2 cellular contexts compared by ENCODE assay signal in the genomic region with DNA sequence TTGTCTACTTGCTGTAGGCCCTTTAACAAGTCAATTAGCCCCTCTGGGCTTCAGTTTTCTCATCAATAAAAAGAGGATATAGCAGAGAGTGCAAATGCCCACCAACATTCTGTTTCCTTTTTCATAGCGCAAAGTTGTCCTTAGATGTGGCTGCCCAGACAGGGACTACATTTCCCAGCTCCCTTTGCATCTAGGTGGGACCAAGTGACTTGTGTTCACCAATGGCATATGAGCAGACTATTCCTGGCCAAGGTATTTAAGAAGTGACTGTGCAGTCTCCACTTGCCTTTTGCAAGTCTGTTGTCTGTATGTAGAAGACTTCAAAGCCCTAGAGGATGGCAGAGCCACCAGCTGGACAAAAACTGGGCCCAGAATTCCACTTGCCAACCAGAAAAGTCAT.
TF ChIP-seq lines count a peak whose summit lies in the region.

No MANE protein-coding gene starts in this region.

TF ChIP-seq in WTC11, 78 proteins besides CTCF, POLR2A, EP300 and RAD21 (continued from another document):
- TF ChIP-seq, protein P1, sequence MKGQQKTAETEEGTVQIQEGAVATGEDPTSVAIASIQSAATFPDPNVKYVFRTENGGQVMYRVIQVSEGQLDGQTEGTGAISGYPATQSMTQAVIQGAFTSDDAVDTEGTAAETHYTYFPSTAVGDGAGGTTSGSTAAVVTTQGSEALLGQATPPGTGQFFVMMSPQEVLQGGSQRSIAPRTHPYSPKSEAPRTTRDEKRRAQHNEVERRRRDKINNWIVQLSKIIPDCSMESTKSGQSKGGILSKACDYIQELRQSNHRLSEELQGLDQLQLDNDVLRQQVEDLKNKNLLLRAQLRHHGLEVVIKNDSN (CRISPR knock-in tag; IDR thresholded peaks at IDR 0.05): peak; percentile 82
TF ChIP-seq in WTC11: peak in this region for 3.

TF ChIP-seq in HepG2, 621 proteins besides CTCF, POLR2A, EP300 and RAD21 (continued from another document):
- TF ChIP-seq, protein P2, sequence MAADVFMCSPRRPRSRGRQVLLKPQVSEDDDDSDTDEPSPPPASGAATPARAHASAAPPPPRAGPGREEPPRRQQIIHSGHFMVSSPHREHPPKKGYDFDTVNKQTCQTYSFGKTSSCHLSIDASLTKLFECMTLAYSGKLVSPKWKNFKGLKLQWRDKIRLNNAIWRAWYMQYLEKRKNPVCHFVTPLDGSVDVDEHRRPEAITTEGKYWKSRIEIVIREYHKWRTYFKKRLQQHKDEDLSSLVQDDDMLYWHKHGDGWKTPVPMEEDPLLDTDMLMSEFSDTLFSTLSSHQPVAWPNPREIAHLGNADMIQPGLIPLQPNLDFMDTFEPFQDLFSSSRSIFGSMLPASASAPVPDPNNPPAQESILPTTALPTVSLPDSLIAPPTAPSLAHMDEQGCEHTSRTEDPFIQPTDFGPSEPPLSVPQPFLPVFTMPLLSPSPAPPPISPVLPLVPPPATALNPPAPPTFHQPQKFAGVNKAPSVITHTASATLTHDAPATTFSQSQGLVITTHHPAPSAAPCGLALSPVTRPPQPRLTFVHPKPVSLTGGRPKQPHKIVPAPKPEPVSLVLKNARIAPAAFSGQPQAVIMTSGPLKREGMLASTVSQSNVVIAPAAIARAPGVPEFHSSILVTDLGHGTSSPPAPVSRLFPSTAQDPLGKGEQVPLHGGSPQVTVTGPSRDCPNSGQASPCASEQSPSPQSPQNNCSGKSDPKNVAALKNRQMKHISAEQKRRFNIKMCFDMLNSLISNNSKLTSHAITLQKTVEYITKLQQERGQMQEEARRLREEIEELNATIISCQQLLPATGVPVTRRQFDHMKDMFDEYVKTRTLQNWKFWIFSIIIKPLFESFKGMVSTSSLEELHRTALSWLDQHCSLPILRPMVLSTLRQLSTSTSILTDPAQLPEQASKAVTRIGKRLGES (CRISPR knock-in tag; IDR thresholded peaks at IDR 0.05; ENCODE audit: borderline replicate concordance): no peak
- TF ChIP-seq CEBPG (CRISPR knock-in tag; IDR thresholded peaks at IDR 0.05) (no peak), NFKB2 (CRISPR knock-in tag; IDR thresholded peaks at IDR 0.05; ENCODE audit: borderline replicate concordance) (no peak), ZNF652 (CRISPR knock-in tag; IDR thresholded peaks at IDR 0.05; ENCODE audit: borderline replicate concordance, low read depth) (no peak), NFYC (CRISPR knock-in tag; IDR thresholded peaks at IDR 0.05) (peak; percentile 65), ERF (CRISPR knock-in tag; IDR thresholded peaks at IDR 0.05) (no peak), MXD4 (CRISPR knock-in tag; IDR thresholded peaks at IDR 0.05) (no peak), ZSCAN12 (CRISPR knock-in tag; IDR thresholded peaks at IDR 0.05) (no peak), CSRNP2 (CRISPR knock-in tag; conservative IDR thresholded peaks at IDR 0.05; ENCODE audit: low read depth) (no peak), FOXO1 (CRISPR knock-in tag; IDR thresholded peaks at IDR 0.05) (no peak), DMAP1 (CRISPR knock-in tag; IDR thresholded peaks at IDR 0.05) (no peak), ZNF260 (CRISPR knock-in tag; IDR thresholded peaks at IDR 0.05; ENCODE audit: borderline replicate concordance, low read depth) (no peak), HDAC2 (CRISPR knock-in tag; IDR thresholded peaks at IDR 0.05) (no peak), ZBTB3 (CRISPR knock-in tag; IDR thresholded peaks at IDR 0.05; ENCODE audit: borderline replicate concordance, low read depth) (no peak), THAP11 (CRISPR knock-in tag; IDR thresholded peaks at IDR 0.05) (peak; percentile 96), FOXJ3 (CRISPR knock-in tag; IDR thresholded peaks at IDR 0.05; ENCODE audit: borderline replicate concordance) (no peak), SUZ12 (IDR thresholded peaks at IDR 0.05; ENCODE audit: low read depth, low read length) (peak; percentile 22; the same call in 1 of the 2 replicates), ZNF143 (CRISPR knock-in tag; IDR thresholded peaks at IDR 0.05) (peak; percentile 86), ZNF788 (CRISPR knock-in tag; IDR thresholded peaks at IDR 0.05; ENCODE audit: borderline replicate concordance) (no peak), POLR2G (IDR thresholded peaks at IDR 0.05; ENCODE audit: low read depth, low read length) (no peak), ZNF558 (CRISPR knock-in tag; IDR thresholded peaks at IDR 0.05; ENCODE audit: borderline replicate concordance) (no peak), HCFC1 (IDR thresholded peaks at IDR 0.05; ENCODE audit: low read depth, low read length) (peak; percentile 61; the same call in 1 of the 2 replicates), RNF2 (conservative IDR thresholded peaks at IDR 0.05; ENCODE audit: low read depth) (no peak)
- TF ChIP-seq, protein P3, sequence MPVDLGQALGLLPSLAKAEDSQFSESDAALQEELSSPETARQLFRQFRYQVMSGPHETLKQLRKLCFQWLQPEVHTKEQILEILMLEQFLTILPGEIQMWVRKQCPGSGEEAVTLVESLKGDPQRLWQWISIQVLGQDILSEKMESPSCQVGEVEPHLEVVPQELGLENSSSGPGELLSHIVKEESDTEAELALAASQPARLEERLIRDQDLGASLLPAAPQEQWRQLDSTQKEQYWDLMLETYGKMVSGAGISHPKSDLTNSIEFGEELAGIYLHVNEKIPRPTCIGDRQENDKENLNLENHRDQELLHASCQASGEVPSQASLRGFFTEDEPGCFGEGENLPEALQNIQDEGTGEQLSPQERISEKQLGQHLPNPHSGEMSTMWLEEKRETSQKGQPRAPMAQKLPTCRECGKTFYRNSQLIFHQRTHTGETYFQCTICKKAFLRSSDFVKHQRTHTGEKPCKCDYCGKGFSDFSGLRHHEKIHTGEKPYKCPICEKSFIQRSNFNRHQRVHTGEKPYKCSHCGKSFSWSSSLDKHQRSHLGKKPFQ (CRISPR knock-in tag; IDR thresholded peaks at IDR 0.05; ENCODE audit: insufficient replicate concordance): no peak
- TF ChIP-seq, protein P4, sequence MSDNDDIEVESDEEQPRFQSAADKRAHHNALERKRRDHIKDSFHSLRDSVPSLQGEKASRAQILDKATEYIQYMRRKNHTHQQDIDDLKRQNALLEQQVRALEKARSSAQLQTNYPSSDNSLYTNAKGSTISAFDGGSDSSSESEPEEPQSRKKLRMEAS (IDR thresholded peaks at IDR 0.05): no peak
